Comparison of ENCODE assay signal across 13 cellular contexts in the genomic region with DNA sequence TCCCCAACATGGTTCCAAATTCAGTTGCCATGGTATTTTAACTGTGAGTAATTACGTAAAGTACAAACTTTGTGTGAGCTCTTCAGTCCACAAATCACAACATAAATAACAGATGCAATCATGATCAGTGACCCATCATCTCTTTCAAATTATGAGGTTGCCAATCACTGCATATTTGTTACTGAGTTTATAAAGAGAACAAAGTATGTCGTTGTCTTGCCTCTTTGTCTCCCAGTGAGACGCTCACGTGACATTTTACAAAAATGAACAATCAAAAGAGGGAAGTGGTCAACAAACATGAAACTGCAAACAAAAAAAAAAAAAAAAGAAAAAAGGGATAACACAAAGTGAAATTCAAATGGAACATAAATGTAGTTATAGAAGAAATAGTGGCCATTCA.
DNase-seq lines count a peak whose midpoint lies in the region; ATAC-seq, FAIRE-seq and TF ChIP-seq lines count a peak whose summit lies in the region.
"Had no signal": no experiment of that assay in that cellular context is flagged by ENCODE, and none has a peak within 500 bp of the region (broad histone marks: within the 10 kb centered on the region; RNA-seq: fewer than 3 reads in every experiment).

No MANE protein-coding gene starts in this region.

- intact Hi-C loops in CD4-positive, alpha-beta T cell (cut with DNase I, micrococcal nuclease): no loop called here

- no peaks in the 10 kb centered on the region for H3K27me3 ChIP-seq in CD4-positive, alpha-beta T cell (ENCODE audit: control insufficient read depth, insufficient read depth, low read length)
- H3K27me3 ChIP-seq: BLaER1, spleen had no signal

- CTCF ChIA-PET in CD4-positive, alpha-beta T cell (lab: Charles Lee): interaction anchor here (1.5 kb wide), 1 partner anchor 10 kb away, joined by 3 read pairs; no protein-coding TSS in a partner anchor

- FAIRE-seq in G401.6 (lab: Jason Lieb, UNC): peak; percentile 42

- H3K27ac Mint-ChIP-seq in T-helper 17 cell (no peak overlapping the region), glutamatergic neuron (ENCODE audit: unreplicated experiment) (no peak overlapping the region)
- H3K27ac Mint-ChIP-seq in CD4-positive, alpha-beta T cell: no peak overlapping the region

- peak; percentile 83 for ATAC-seq in GM19438 (IDR thresholded peaks at IDR 0.05; ENCODE audit: low read depth, unreplicated experiment)
- peak; percentile 75 for ATAC-seq in HG03097 (IDR thresholded peaks at IDR 0.05; ENCODE audit: low FRiP score, unreplicated experiment)
- peak; percentile 35 for ATAC-seq in T-helper 17 cell
- ATAC-seq in CD4-positive, alpha-beta T cell (ENCODE audit: poor library complexity): no peak
- ATAC-seq: activated CD4-positive, CD25-positive, alpha-beta regulatory T cell treated with anti-CD3 and anti-CD28 coated beads, Interleukin-2, amount 50 U/mL, for 24 hours; lower lobe of right lung had no signal

- no peaks in the 10 kb centered on the region for H3K9me3 ChIP-seq in T-helper 17 cell (ENCODE audit: control insufficient read depth, low read length, poor library complexity, severe bottlenecking)
- H3K9me3 ChIP-seq in CD4-positive, alpha-beta T cell (ENCODE audit: control insufficient read depth, low read length): peaks cover 6% of the 10 kb centered on the region
- H3K9me3 ChIP-seq: lower lobe of right lung had no signal

- POLR2A ChIA-PET in CD4-positive, alpha-beta T cell (lab: Charles Lee): interaction anchor here (0.6 kb wide), 1 partner anchor 65 kb away, joined by 3 read pairs; no protein-coding TSS in a partner anchor

- H3K27me3 Mint-ChIP-seq in T-helper 17 cell (no peaks in the 10 kb centered on the region), glutamatergic neuron (ENCODE audit: unreplicated experiment) (peaks cover 2% of the 10 kb centered on the region)
- H3K27me3 Mint-ChIP-seq in CD4-positive, alpha-beta T cell: no peaks in the 10 kb centered on the region

- H3K4me3 Mint-ChIP-seq in T-helper 17 cell (no peak overlapping the region), glutamatergic neuron (ENCODE audit: unreplicated experiment) (no peak overlapping the region)
- H3K4me3 Mint-ChIP-seq in CD4-positive, alpha-beta T cell: no peak overlapping the region

- H3K36me3 Mint-ChIP-seq in T-helper 17 cell (ENCODE audit: low read depth) (peaks cover 10% of the 10 kb centered on the region), glutamatergic neuron (ENCODE audit: unreplicated experiment) (no peaks in the 10 kb centered on the region)
- H3K36me3 Mint-ChIP-seq in CD4-positive, alpha-beta T cell (ENCODE audit: low read depth): peaks cover 56% of the 10 kb centered on the region

- TF ChIP-seq CTCF in glutamatergic neuron (IDR thresholded peaks at IDR 0.05; ENCODE audit: partially characterized antibody, unreplicated experiment): no peak
- TF ChIP-seq CTCF in CD4-positive, alpha-beta T cell (IDR thresholded peaks at IDR 0.05): no peak

- no peaks in the 10 kb centered on the region for H3K4me1 Mint-ChIP-seq in T-helper 17 cell
- no peaks in the 10 kb centered on the region for H3K4me1 Mint-ChIP-seq in glutamatergic neuron (ENCODE audit: low read depth, unreplicated experiment)
- no peaks in the 10 kb centered on the region for H3K4me1 Mint-ChIP-seq in CD4-positive, alpha-beta T cell (ENCODE audit: low read depth)

- no peak overlapping the region for H3K27ac ChIP-seq in CD4-positive, alpha-beta T cell (ENCODE audit: low read depth, low read length)
- H3K27ac ChIP-seq: BLaER1, lower lobe of right lung had no signal

- H3K9me3 Mint-ChIP-seq in glutamatergic neuron (ENCODE audit: unreplicated experiment): peaks cover 2% of the 10 kb centered on the region
- H3K9me3 Mint-ChIP-seq in CD4-positive, alpha-beta T cell: peaks cover 16% of the 10 kb centered on the region

- DNase-seq in T-helper 17 cell (no peak), DMS153 treated with DMSO at 0.1 percent for 48 hours (lab: John Stamatoyannopoulos, UW; ENCODE audit: unreplicated experiment) (no peak), glutamatergic neuron (no peak), NCI-H1105 (lab: John Stamatoyannopoulos, UW) (no peak)
- DNase-seq in CD4-positive, alpha-beta T cell: no peak
- DNase-seq: aorta, lower lobe of right lung, spleen had no signal
